In genomic region chr12:66269757-66270383, GRCh38 we compare ENCODE assay signal across 8 cellular contexts. TPM values are rescaled to one million over a fixed set of nuclear protein-coding genes. Genes with fewer than 3 reads are reported as not detected.
DNase-seq lines count a peak whose midpoint lies in the region; ATAC-seq and TF ChIP-seq lines count a peak whose summit lies in the region.

No MANE protein-coding gene starts in this region.

- H3K36me3 ChIP-seq in brain microvascular endothelial cell (replicated peaks): no peaks in the 10 kb centered on the region

- intact Hi-C loops in Right ventricle myocardium superior (cut with DNase I) (loop anchor here (10.0 kb wide), 1 partner anchor 425 kb away; no protein-coding TSS in a partner anchor), cardiac septum (cut with DNase I) (loop anchor here (10.0 kb wide), 1 partner anchor 435 kb away; no protein-coding TSS in a partner anchor)

- H3K36me3 Mint-ChIP-seq in immature natural killer cell: no peaks in the 10 kb centered on the region

- TF ChIP-seq CTCF in brain microvascular endothelial cell (IDR thresholded peaks at IDR 0.05; ENCODE audit: low read depth, low read length, missing control alignments): peak; percentile 71

- H3K4me1 Mint-ChIP-seq in immature natural killer cell: no peaks in the 10 kb centered on the region

- DNase-seq in Right ventricle myocardium superior (no peak), cardiac septum (ENCODE audit: low spot score) (no peak), NCI-H774 (lab: John Stamatoyannopoulos, UW) (peak; percentile 26), brain microvascular endothelial cell (peak; percentile 18), immature natural killer cell (peak in 2 of 3 donors; percentile 29 to 39), superior temporal gyrus (ENCODE audit: extremely low spot score) (peak; percentile 85)

- H3K9me3 Mint-ChIP-seq in immature natural killer cell: peaks cover 0 to 2% (median 0%) of the 10 kb centered on the region in 6 donors

- peaks cover 0 to 3% (median 1%) of the 10 kb centered on the region in 3 donors for H3K27me3 Mint-ChIP-seq in immature natural killer cell (ENCODE audit: low read depth in 3 of 3)

- H3K27me3 ChIP-seq in brain microvascular endothelial cell (replicated peaks): peaks cover 2% of the 10 kb centered on the region

- H3K27ac Mint-ChIP-seq in immature natural killer cell: no peak overlapping the region

- ATAC-seq in Right ventricle myocardium superior (ENCODE audit: poor library complexity): peak; percentile 61
- peak; percentile 57 for ATAC-seq in HG03159 (IDR thresholded peaks at IDR 0.05; ENCODE audit: unreplicated experiment)
- no peak for ATAC-seq in GM21367 (IDR thresholded peaks at IDR 0.05; ENCODE audit: unreplicated experiment)

- no peak overlapping the region for H3K27ac ChIP-seq in brain microvascular endothelial cell

- H3K4me3 Mint-ChIP-seq in immature natural killer cell: no peak overlapping the region

- in situ Hi-C loops in brain microvascular endothelial cell (cut with HindIII; ENCODE audit: low pct_ligation_motif_present, low sequenced_read_pairs): no loop called here

- H3K4me3 ChIP-seq in brain microvascular endothelial cell (ENCODE audit: low read depth, low read length): no peak overlapping the region

RNA-seq across cellular contexts. Expression of gene HELB, which starts 32.4 kb away (rescaled TPM):
- total RNA-seq in Right ventricle myocardium superior (0.81 TPM), cardiac septum (1.6 TPM)
- polyA plus RNA-seq in immature natural killer cell: 10 to 100 TPM in 2 of 3 donors, 1 to 10 TPM in 1; 8.3 to 13.7 (median 10.5) TPM

Comparison
In these comparisons a context has a peak if more than half of its experiments do, and no peak if none do; other contexts are left out.
1. DNase-seq: peak in NCI-H774 (single experiment), brain microvascular endothelial cell (single experiment), immature natural killer cell (2 of 3) and superior temporal gyrus (single experiment); none in Right ventricle myocardium superior (single experiment) and cardiac septum (single experiment).